8 cellular contexts compared by ENCODE assay signal in the genomic region with DNA sequence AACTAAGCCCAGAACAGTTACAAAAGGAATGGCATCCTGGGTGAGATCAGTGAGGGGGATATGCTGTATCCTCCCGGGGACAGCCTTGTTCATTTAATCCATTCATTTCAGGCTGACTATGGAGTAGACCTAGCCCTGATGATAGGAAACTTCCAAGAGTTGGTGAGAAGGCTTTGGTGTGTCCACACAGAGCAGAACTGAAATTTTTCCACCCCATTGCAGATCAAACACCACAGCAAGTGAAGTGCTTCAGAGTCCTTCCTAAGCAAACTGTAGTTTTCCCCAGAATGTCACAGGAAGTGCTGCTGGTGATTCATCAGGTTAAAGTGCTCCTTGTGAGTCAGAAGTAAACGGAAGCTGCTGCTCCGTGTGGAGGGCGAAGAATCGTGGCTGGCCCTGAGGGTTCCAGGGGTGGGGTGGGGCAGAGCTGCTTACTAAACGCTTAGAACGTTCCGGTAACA.
DNase-seq lines count a peak whose midpoint lies in the region; ATAC-seq and TF ChIP-seq lines count a peak whose summit lies in the region.

No MANE protein-coding gene starts in this region.

- H3K4me3 ChIP-seq in lung, result no peak overlapping the region

- H3K4me3 Mint-ChIP-seq in brain (peak overlapping the region in 1 of 5 experiments; percentile 16), type B pancreatic cell (no peak overlapping the region)

- H3K9me3 ChIP-seq in lung (ENCODE audit: control insufficient read depth in 2 of 2, insufficient read depth in 1 of 2, low read length in 1 of 2), result no peaks in the 10 kb centered on the region

- H3K4me1 ChIP-seq in lung (ENCODE audit: control insufficient read depth in 2 of 2, insufficient read depth in 2 of 2, low read length in 2 of 2), result peaks cover 3 to 9% of the 10 kb centered on the region in 2 donors

- peak overlapping the region; percentile 22 to 91 for H3K27ac ChIP-seq in lung (ENCODE audit: low read depth in 1 of 2, low read length in 1 of 2)

- H3K27me3 Mint-ChIP-seq in brain (no peaks in the 10 kb centered on the region), type B pancreatic cell (peaks cover 11% of the 10 kb centered on the region)

- H3K4me1 Mint-ChIP-seq in brain (peaks cover 4% of the 10 kb centered on the region), type B pancreatic cell (ENCODE audit: unreplicated experiment) (peaks cover 13% of the 10 kb centered on the region)

- no peaks in the 10 kb centered on the region for H3K9me3 Mint-ChIP-seq in brain
- H3K9me3 Mint-ChIP-seq in type B pancreatic cell, result no peaks in the 10 kb centered on the region

- DNase-seq in ELR (ENCODE audit: low read depth), result peak; percentile 99
- DNase-seq in UCSD-AML1 (lab: John Stamatoyannopoulos, UW; ENCODE audit: unreplicated experiment), result peak; percentile 66
- DNase-seq in lung (ENCODE audit: low spot score), result peak; percentile 90
- peak; percentile 65 for DNase-seq in stimulated activated CD8-positive, alpha-beta memory T cell treated with anti-CD3 and anti-CD28 coated beads, Interleukin-4, amount 100 ng/mL, for 24 hours (ENCODE audit: low read depth)
- no peak for DNase-seq in type B pancreatic cell (ENCODE audit: extremely low spot score, unreplicated experiment)
- no peak for DNase-seq in OCI-M2 (lab: John Stamatoyannopoulos, UW; ENCODE audit: unreplicated experiment)

- H3K36me3 ChIP-seq in lung (ENCODE audit: control insufficient read depth in 2 of 2, insufficient read depth in 2 of 2, low read length in 2 of 2), result no peaks in the 10 kb centered on the region

- H3K36me3 Mint-ChIP-seq in brain (no peaks in the 10 kb centered on the region), type B pancreatic cell (no peaks in the 10 kb centered on the region)

- no peak for TF ChIP-seq CTCF in brain (conservative IDR thresholded peaks at IDR 0.05)
- no peak for TF ChIP-seq CTCF in lung (IDR thresholded peaks at IDR 0.05; ENCODE audit: control extremely low read depth, extremely low read depth)
- TF ChIP-seq CTCF in type B pancreatic cell (conservative IDR thresholded peaks at IDR 0.05), result no peak

- peak overlapping the region in 3 of 5 experiments; percentile 19 to 77 (median 58) for H3K27ac Mint-ChIP-seq in brain
- no peak overlapping the region for H3K27ac Mint-ChIP-seq in type B pancreatic cell

- no peaks in the 10 kb centered on the region for H3K27me3 ChIP-seq in lung (ENCODE audit: control insufficient read depth, insufficient read depth)

- WGBS in lung, 2 donors, result 17 to 21% methylated on average over 8 of the region's 8 CpGs

- ATAC-seq in HG03442 (IDR thresholded peaks at IDR 0.05; ENCODE audit: unreplicated experiment), result peak; percentile 73
- peak; percentile 87 for ATAC-seq in lung (ENCODE audit: insufficient read depth, low FRiP score)

Comparison
In these comparisons a context has a peak if more than half of its experiments do, and no peak if none do; other contexts are left out.
1. DNase-seq: peak in ELR (single experiment), UCSD-AML1 (single experiment), lung (single experiment) and stimulated activated CD8-positive, alpha-beta memory T cell treated with anti-CD3 and anti-CD28 coated beads, Interleukin-4, amount 100 ng/mL, for 24 hours (single experiment); none in type B pancreatic cell (single experiment) and OCI-M2 (single experiment).